In the genomic region with DNA sequence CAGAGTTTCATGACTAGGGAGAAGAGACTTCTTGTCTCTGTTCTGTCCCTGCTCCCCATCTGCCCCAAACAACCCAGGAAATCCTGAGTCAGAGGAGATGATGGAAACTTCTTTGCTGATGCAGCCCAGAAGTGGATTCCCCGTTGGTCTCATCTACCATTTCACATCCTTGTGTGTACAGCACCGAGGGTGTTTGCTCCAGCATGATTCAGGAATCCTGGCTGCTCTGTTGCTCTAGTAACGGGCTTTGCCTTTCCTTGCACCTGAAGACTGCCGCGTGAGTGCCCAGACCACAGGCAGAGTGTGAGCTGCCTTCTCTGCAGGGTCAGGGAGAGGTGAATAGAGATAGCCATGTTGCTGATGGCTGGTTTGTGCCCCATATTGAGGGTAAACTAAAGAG, we compare ENCODE assay signal across 27 cellular contexts.
DNase-seq lines count a peak whose midpoint lies in the region; ATAC-seq and TF ChIP-seq lines count a peak whose summit lies in the region.
"Had no signal": no experiment of that assay in that cellular context is flagged by ENCODE, and none has a peak within 500 bp of the region (broad histone marks: within the 10 kb centered on the region; RNA-seq: fewer than 3 reads in every experiment).

No MANE protein-coding gene starts in this region.

- no peaks in the 10 kb centered on the region for H3K9me3 Mint-ChIP-seq in effector memory CD8-positive, alpha-beta T cell
- H3K9me3 Mint-ChIP-seq in neural crest cell: no peaks in the 10 kb centered on the region
- H3K9me3 Mint-ChIP-seq: activated CD4-positive, alpha-beta T cell treated with anti-CD3 and anti-CD28 coated beads, Interleukin-2, amount 10 ng/mL, durations not matched to agents 24 days and 14 days; activated T-cell treated with anti-CD3 and anti-CD28 coated beads, Interleukin-2, amount 50 U/mL, for 24 hours; brain; CD4-positive, alpha-beta T cell; GM23338; stimulated activated naive B cell treated with anti-CD40 and anti-IgM and Interleukin-4, amounts not matched to agents 10 μg/mL and 1 μg/mL and 100 μg/mL, for 72 hours; WTC11 had no signal

- no peak for TF ChIP-seq CTCF in neural crest cell (conservative IDR thresholded peaks at IDR 0.05)

- no peak for ATAC-seq in effector memory CD8-positive, alpha-beta T cell (replicated peaks)
- ATAC-seq: GM23338; left lung; stimulated activated naive B cell treated with anti-CD40 and anti-IgM and Interleukin-4, amounts not matched to agents 10 μg/mL and 1 μg/mL and 100 μg/mL, for 72 hours; WTC11 had no signal

- H3K36me3 Mint-ChIP-seq in effector memory CD8-positive, alpha-beta T cell (ENCODE audit: insufficient read depth): peaks cover 11% of the 10 kb centered on the region
- H3K36me3 Mint-ChIP-seq in neural crest cell (ENCODE audit: low read depth): no peaks in the 10 kb centered on the region
- H3K36me3 Mint-ChIP-seq: WTC11 had no signal

- no peak overlapping the region for H3K4me3 Mint-ChIP-seq in effector memory CD8-positive, alpha-beta T cell
- H3K4me3 Mint-ChIP-seq in neural crest cell: no peak overlapping the region
- H3K4me3 Mint-ChIP-seq: activated CD4-positive, alpha-beta T cell treated with anti-CD3 and anti-CD28 coated beads, Interleukin-2, amount 10 ng/mL, durations not matched to agents 24 days and 14 days; activated T-cell treated with anti-CD3 and anti-CD28 coated beads, Interleukin-2, amount 50 U/mL, for 24 hours; brain; CD4-positive, alpha-beta T cell; GM23338; stimulated activated naive B cell treated with anti-CD40 and anti-IgM and Interleukin-4, amounts not matched to agents 10 μg/mL and 1 μg/mL and 100 μg/mL, for 72 hours; WTC11 had no signal

- peak overlapping the region; percentile 36 to 78 for H3K27ac Mint-ChIP-seq in effector memory CD8-positive, alpha-beta T cell
- H3K27ac Mint-ChIP-seq in neural crest cell (ENCODE audit: unreplicated experiment): peak overlapping the region; percentile 17
- H3K27ac Mint-ChIP-seq: activated CD4-positive, alpha-beta T cell treated with anti-CD3 and anti-CD28 coated beads, Interleukin-2, amount 10 ng/mL, durations not matched to agents 24 days and 14 days; activated T-cell treated with anti-CD3 and anti-CD28 coated beads, Interleukin-2, amount 50 U/mL, for 24 hours; CD4-positive, alpha-beta T cell; GM23338; stimulated activated naive B cell treated with anti-CD40 and anti-IgM and Interleukin-4, amounts not matched to agents 10 μg/mL and 1 μg/mL and 100 μg/mL, for 72 hours; WTC11 had no signal

- H3K27me3 Mint-ChIP-seq in effector memory CD8-positive, alpha-beta T cell: no peaks in the 10 kb centered on the region
- H3K27me3 Mint-ChIP-seq in neural crest cell (ENCODE audit: low read depth): no peaks in the 10 kb centered on the region
- H3K27me3 Mint-ChIP-seq: activated CD4-positive, alpha-beta T cell treated with anti-CD3 and anti-CD28 coated beads, Interleukin-2, amount 10 ng/mL, durations not matched to agents 24 days and 14 days; activated T-cell treated with anti-CD3 and anti-CD28 coated beads, Interleukin-2, amount 50 U/mL, for 24 hours; CD4-positive, alpha-beta T cell; stimulated activated naive B cell treated with anti-CD40 and anti-IgM and Interleukin-4, amounts not matched to agents 10 μg/mL and 1 μg/mL and 100 μg/mL, for 72 hours had no signal

- H3K4me1 Mint-ChIP-seq in effector memory CD8-positive, alpha-beta T cell (ENCODE audit: low read depth in 2 of 2): peaks cover 5 to 8% of the 10 kb centered on the region in 2 donors
- H3K4me1 Mint-ChIP-seq in neural crest cell: no peaks in the 10 kb centered on the region
- H3K4me1 Mint-ChIP-seq: activated CD4-positive, alpha-beta T cell treated with anti-CD3 and anti-CD28 coated beads, Interleukin-2, amount 10 ng/mL, durations not matched to agents 24 days and 14 days; GM23338; WTC11 had no signal

- DNase-seq in NCI-H1417 (lab: John Stamatoyannopoulos, UW): peak in 2 of 3 experiments; percentile 19 to 47
- DNase-seq in NCI-H1417 treated with DMSO at 0.1 percent for 48 hours (lab: John Stamatoyannopoulos, UW): no peak
- peak; percentile 58 for DNase-seq in NCI-H146 (lab: John Stamatoyannopoulos, UW)
- no peak for DNase-seq in effector memory CD8-positive, alpha-beta T cell
- no peak for DNase-seq in neural crest cell (ENCODE audit: low read depth, low spot score)
- no peak for DNase-seq in SW480 (ENCODE audit: low spot score)
- DNase-seq in SKM-1 treated with dmso at 0.1 percent for 144 hours (lab: John Stamatoyannopoulos, UW; ENCODE audit: unreplicated experiment): no peak
- no peak for DNase-seq in activated T-cell treated with anti-CD3 and anti-CD28 coated beads for 4 hours
- DNase-seq: 8988T; activated CD4-positive, alpha-beta T cell treated with anti-CD3 and anti-CD28 coated beads, Interleukin-2, amount 10 ng/mL, durations not matched to agents 24 days and 14 days; activated gamma-delta T cell treated with Interleukin-2 at 50 U/mL for 16 hours; activated T-cell treated with anti-CD3 and anti-CD28 coated beads, Interleukin-2, amount 50 U/mL, for 24 hours; AML-193; CD4-positive, alpha-beta T cell; esophagus squamous epithelium; KBM-7; left lung; mesendoderm; NCI-H1092 treated with DMSO at 0.1 percent for 48 hours; NCI-H2029; NCI-H226; NCI-H774; SJCRH30; stimulated activated naive B cell treated with anti-CD40 and anti-IgM and Interleukin-4, amounts not matched to agents 10 μg/mL and 1 μg/mL and 100 μg/mL, for 72 hours had no signal

Comparison
In these comparisons a context has a peak if more than half of its experiments do, and no peak if none do; other contexts are left out.
1. DNase-seq: peak in NCI-H1417 (2 of 3) and NCI-H146 (single experiment); none in NCI-H1417 treated with DMSO at 0.1 percent for 48 hours (single experiment), effector memory CD8-positive, alpha-beta T cell (0 of 3), neural crest cell (single experiment), SW480 (single experiment), SKM-1 treated with dmso at 0.1 percent for 144 hours (single experiment) and activated T-cell treated with anti-CD3 and anti-CD28 coated beads for 4 hours (single experiment).